Comparison of ENCODE assay signal across 10 cellular contexts in genomic region chr22:32661296-32661695, GRCh38.
DNase-seq lines count a peak whose midpoint lies in the region; ATAC-seq and TF ChIP-seq lines count a peak whose summit lies in the region.
"Had no signal": no experiment of that assay in that cellular context is flagged by ENCODE, and none has a peak within 500 bp of the region (broad histone marks: within the 10 kb centered on the region; RNA-seq: fewer than 3 reads in every experiment).

No MANE protein-coding gene starts in this region.

- TF ChIP-seq POLR2A in uterus (IDR thresholded peaks at IDR 0.05): no peak

- 58% methylated on average over 4 of the region's 8 CpGs; no CpG with 5 or more reads in 1 of the 2 experiments for WGBS in mesodermal cell (ENCODE audit: insufficient coverage in 2 of 2), 2 experiments

- H3K4me1 ChIP-seq in mesodermal cell (ENCODE audit: control insufficient read depth, insufficient read depth, low read length, poor library complexity, severe bottlenecking) (peaks cover 32% of the 10 kb centered on the region), uterus (no peaks in the 10 kb centered on the region)

- no peak overlapping the region for H3K27ac Mint-ChIP-seq in WTC11

- H3K9me3 Mint-ChIP-seq in WTC11: no peaks in the 10 kb centered on the region

- no peaks in the 10 kb centered on the region for H3K27me3 ChIP-seq in uterus

- 0 out of 2 replicates have a peak, but pooled peaks cover 2% of the 10 kb centered on the region for H3K4me1 Mint-ChIP-seq in WTC11

- peak overlapping the region; percentile 0 for H3K27ac ChIP-seq in epithelial cell of prostate
- H3K27ac ChIP-seq in mesodermal cell (ENCODE audit: low read depth, low read length, severe bottlenecking): peak overlapping the region; percentile 71
- H3K27ac ChIP-seq in uterus: peak overlapping the region; percentile 7 to 45
- H3K27ac ChIP-seq: SK-N-MC had no signal

- H3K27me3 Mint-ChIP-seq in WTC11 (ENCODE audit: low read depth): peaks cover 11% of the 10 kb centered on the region

- no peak for TF ChIP-seq CTCF in uterus (IDR thresholded peaks at IDR 0.05)
- TF ChIP-seq CTCF in WTC11 (IDR thresholded peaks at IDR 0.05): no peak

- H3K36me3 ChIP-seq in mesodermal cell (ENCODE audit: control insufficient read depth, insufficient read depth, low read length) (no peaks in the 10 kb centered on the region), uterus (no peaks in the 10 kb centered on the region)

- POLR2A ChIA-PET in WTC11 (lab: Charles Lee): no interaction called here

- CTCF ChIA-PET in WTC11 (lab: Charles Lee): interaction anchor here (1.2 to 8.2 kb wide), 5 partner anchors 38 to 465 kb away, joined by 4 to 70 read pairs (median 5); no protein-coding TSS in a partner anchor

- intact Hi-C loops in uterus (cut with DNase I; ENCODE audit: low total_unique reads): no loop called here

- H3K4me3 ChIP-seq in mesodermal cell (ENCODE audit: extremely low read depth, insufficient read depth, low read length, poor library complexity, severe bottlenecking) (no peak overlapping the region), uterus (no peak overlapping the region)
- H3K4me3 ChIP-seq: SK-N-MC had no signal

- H3K9me3 ChIP-seq in mesodermal cell (ENCODE audit: control insufficient read depth, low read length) (no peaks in the 10 kb centered on the region), uterus (no peaks in the 10 kb centered on the region)

- no peak overlapping the region for H3K4me3 Mint-ChIP-seq in WTC11

- no peak for ATAC-seq in WTC11
- ATAC-seq in GM21360 (IDR thresholded peaks at IDR 0.05; ENCODE audit: unreplicated experiment): no peak

- H3K36me3 Mint-ChIP-seq in WTC11: no peaks in the 10 kb centered on the region

- DNase-seq in M059J (ENCODE audit: low read depth): peak; percentile 85
- no peak for DNase-seq in epithelial cell of prostate (ENCODE audit: low read depth, low spot score)
- DNase-seq in uterus: peak; percentile 62 to 63
- no peak for DNase-seq in WTC11 (ENCODE audit: low spot score)
- no peak for DNase-seq in NCI-H510A treated with DMSO at 0.1 percent for 48 hours (lab: John Stamatoyannopoulos, UW)
- DNase-seq: activated T-cell treated with anti-CD3 and anti-CD28 coated beads for 4 hours; stimulated activated CD4-positive, alpha-beta T cell treated with anti-CD3 and anti-CD28 coated beads, Interleukin-4, amount 100 ng/mL, for 1 hour had no signal

TF ChIP-seq in WTC11, 78 proteins besides CTCF, POLR2A, EP300 and RAD21:
- TF ChIP-seq NR2C2 (CRISPR knock-in tag; IDR thresholded peaks at IDR 0.05) (no peak), HMGXB4 (CRISPR knock-in tag; IDR thresholded peaks at IDR 0.05) (no peak), ZNF317 (CRISPR knock-in tag; IDR thresholded peaks at IDR 0.05; ENCODE audit: borderline replicate concordance, low read depth) (no peak), TP53 (CRISPR knock-in tag; IDR thresholded peaks at IDR 0.05) (no peak), NFATC4 (CRISPR knock-in tag; IDR thresholded peaks at IDR 0.05) (no peak), NFYB (CRISPR knock-in tag; conservative IDR thresholded peaks at IDR 0.05; ENCODE audit: low read depth) (no peak), KAT7 (CRISPR knock-in tag; IDR thresholded peaks at IDR 0.05; ENCODE audit: borderline replicate concordance) (no peak), MXD4 (CRISPR knock-in tag; IDR thresholded peaks at IDR 0.05; ENCODE audit: borderline replicate concordance) (no peak), JAZF1 (CRISPR knock-in tag; IDR thresholded peaks at IDR 0.05) (no peak)

Comparison
In these comparisons a context has a peak if more than half of its experiments do, and no peak if none do; other contexts are left out.
1. DNase-seq: peak in M059J (single experiment) and uterus (2 of 2); none in epithelial cell of prostate (single experiment), WTC11 (single experiment) and NCI-H510A treated with DMSO at 0.1 percent for 48 hours (single experiment).
2. H3K27ac ChIP-seq: peak in every context shown above with its lines; median percentile 71 in mesodermal cell; 26 in uterus; 0 in epithelial cell of prostate.